In the genomic region with DNA sequence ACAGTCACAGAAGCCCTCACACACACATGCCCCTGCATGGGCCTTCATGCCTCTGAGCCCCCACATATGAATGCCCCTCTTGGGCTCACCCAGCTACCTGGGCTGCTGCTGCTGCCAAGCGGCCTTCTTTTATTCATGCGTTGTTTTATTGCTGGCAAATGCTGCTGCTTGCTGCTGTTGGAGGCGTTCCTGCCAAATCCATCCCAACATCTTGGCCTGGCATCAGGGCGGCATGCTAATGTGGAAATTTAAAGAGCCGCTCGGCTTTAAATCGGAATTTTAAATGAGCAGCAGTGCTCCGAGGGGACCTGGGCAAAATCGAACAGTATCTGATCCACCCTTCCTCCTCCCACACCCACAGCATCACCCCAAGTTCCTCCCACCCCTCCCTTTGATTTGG, we compare ENCODE assay signal across 23 cellular contexts. TPM values are rescaled to one million over a fixed set of nuclear protein-coding genes. Genes with fewer than 3 reads are reported as not detected.
"Had no signal": no experiment of that assay in that cellular context is flagged by ENCODE, and none has a peak within 500 bp of the region (broad histone marks: within the 10 kb centered on the region; RNA-seq: fewer than 3 reads in every experiment).

No MANE protein-coding gene starts in this region.

- H3K27ac Mint-ChIP-seq: activated B cell treated with CpG ODN at 0.5 μM for 24 hours; activated CD4-positive, alpha-beta T cell treated with anti-CD3 and anti-CD28 coated beads, Interleukin-2, amount 10 ng/mL, durations not matched to agents 24 days and 14 days; activated CD8-positive, alpha-beta memory T cell treated with anti-CD3 and anti-CD28 coated beads, Interleukin-2, amount 10 ng/mL, durations not matched to agents 7 days and 5 days; activated naive CD8-positive, alpha-beta T cell; activated T-cell treated with anti-CD3 and anti-CD28 coated beads, Interleukin-2, amount 50 U/mL, for 24 hours; activated T-helper 1 cell treated with anti-CD3 and anti-CD28 coated beads, Interleukin-12 subunit alpha, Interleukin-12 subunit beta, Interleukin-2, Interleukin-4 antibody, amounts not matched to agents 30 ng/mL and 10 ng/mL and 1 ng/mL, durations not matched to agents 14 hours and 24 hours and 36 hours; T-helper 1 cell treated with Interleukin-12 subunit alpha and Interleukin-12 subunit beta and Interleukin-4 antibody, amounts not matched to agents 30 μg/mL and 1 μg/mL, for 36 hours had no signal

- H3K27me3 Mint-ChIP-seq: activated B cell treated with CpG ODN at 0.5 μM for 24 hours; activated CD4-positive, alpha-beta T cell treated with anti-CD3 and anti-CD28 coated beads, Interleukin-2, amount 10 ng/mL, durations not matched to agents 24 days and 14 days; activated CD8-positive, alpha-beta memory T cell treated with anti-CD3 and anti-CD28 coated beads, Interleukin-2, amount 10 ng/mL, durations not matched to agents 7 days and 5 days; activated naive CD8-positive, alpha-beta T cell; central memory CD8-positive, alpha-beta T cell had no signal

- H3K4me3 Mint-ChIP-seq: activated B cell treated with CpG ODN at 0.5 μM for 24 hours; activated CD4-positive, alpha-beta T cell treated with anti-CD3 and anti-CD28 coated beads, Interleukin-2, amount 10 ng/mL, durations not matched to agents 24 days and 14 days; activated CD8-positive, alpha-beta memory T cell treated with anti-CD3 and anti-CD28 coated beads, Interleukin-2, amount 10 ng/mL, durations not matched to agents 7 days and 5 days; activated naive CD8-positive, alpha-beta T cell; activated T-cell treated with anti-CD3 and anti-CD28 coated beads, Interleukin-2, amount 50 U/mL, for 24 hours; activated T-helper 1 cell treated with anti-CD3 and anti-CD28 coated beads, Interleukin-12 subunit alpha, Interleukin-12 subunit beta, Interleukin-2, Interleukin-4 antibody, amounts not matched to agents 30 ng/mL and 10 ng/mL and 1 ng/mL, durations not matched to agents 14 hours and 24 hours and 36 hours; central memory CD8-positive, alpha-beta T cell; T-helper 1 cell treated with Interleukin-12 subunit alpha and Interleukin-12 subunit beta and Interleukin-4 antibody, amounts not matched to agents 30 μg/mL and 1 μg/mL, for 36 hours had no signal

- DNase-seq: activated B cell treated with CpG ODN at 0.5 μM for 24 hours; activated CD4-positive, alpha-beta T cell treated with anti-CD3 and anti-CD28 coated beads for 1 hour; activated CD4-positive, alpha-beta T cell treated with anti-CD3 and anti-CD28 coated beads, Interleukin-2, amount 10 ng/mL, durations not matched to agents 24 days and 14 days; activated CD4-positive, alpha-beta T cell treated with anti-CD3 and anti-CD28 coated beads, Interleukin-2, amount 50 U/mL, for 48 hours; activated CD8-positive, alpha-beta memory T cell treated with anti-CD3 and anti-CD28 coated beads, Interleukin-2, amount 10 ng/mL, durations not matched to agents 7 days and 5 days; activated effector memory CD4-positive, alpha-beta T cell treated with Interleukin-2 at 50 U/mL for 16 hours; activated naive CD4-positive, alpha-beta T cell; activated T-cell treated with anti-CD3 and anti-CD28 coated beads, Interleukin-2, amount 50 U/mL, for 24 hours; KBM-7; NCI-H1105 treated with DMSO at 0.1 percent for 48 hours; NCI-H146; NCI-H2029; NCI-H2107; NCI-H345; NCI-H510A treated with DMSO at 0.1 percent for 48 hours; NCI-H69; PC-3; SHP77 had no signal

- H3K4me1 Mint-ChIP-seq: activated B cell treated with CpG ODN at 0.5 μM for 24 hours; activated CD4-positive, alpha-beta T cell treated with anti-CD3 and anti-CD28 coated beads, Interleukin-2, amount 10 ng/mL, durations not matched to agents 24 days and 14 days; activated CD8-positive, alpha-beta memory T cell treated with anti-CD3 and anti-CD28 coated beads, Interleukin-2, amount 10 ng/mL, durations not matched to agents 7 days and 5 days; central memory CD8-positive, alpha-beta T cell had no signal

- ATAC-seq: activated CD8-positive, alpha-beta memory T cell treated with anti-CD3 and anti-CD28 coated beads, Interleukin-2, amount 10 ng/mL, durations not matched to agents 7 days and 5 days; PC-3 had no signal

RNA-seq across cellular contexts. Expression of gene NEUROD2, which starts 39.0 kb away (rescaled TPM):
- total RNA-seq: activated B cell treated with CpG ODN at 0.5 μM for 24 hours; activated CD4-positive, alpha-beta T cell treated with anti-CD3 and anti-CD28 coated beads, Interleukin-2, amount 10 ng/mL, durations not matched to agents 24 days and 14 days; activated CD8-positive, alpha-beta memory T cell treated with anti-CD3 and anti-CD28 coated beads, Interleukin-2, amount 10 ng/mL, durations not matched to agents 7 days and 5 days; activated T-helper 1 cell treated with anti-CD3 and anti-CD28 coated beads, Interleukin-12 subunit alpha, Interleukin-12 subunit beta, Interleukin-2, Interleukin-4 antibody, amounts not matched to agents 30 ng/mL and 10 ng/mL and 1 ng/mL, durations not matched to agents 14 hours and 24 hours and 36 hours; PC-3; SK-MEL-5 had no signal

RNA-seq across cellular contexts. Expression of gene PPP1R1B, which starts 58.0 kb away (rescaled TPM):
- total RNA-seq: activated B cell treated with CpG ODN at 0.5 μM for 24 hours; activated CD4-positive, alpha-beta T cell treated with anti-CD3 and anti-CD28 coated beads, Interleukin-2, amount 10 ng/mL, durations not matched to agents 24 days and 14 days; activated CD8-positive, alpha-beta memory T cell treated with anti-CD3 and anti-CD28 coated beads, Interleukin-2, amount 10 ng/mL, durations not matched to agents 7 days and 5 days; activated T-helper 1 cell treated with anti-CD3 and anti-CD28 coated beads, Interleukin-12 subunit alpha, Interleukin-12 subunit beta, Interleukin-2, Interleukin-4 antibody, amounts not matched to agents 30 ng/mL and 10 ng/mL and 1 ng/mL, durations not matched to agents 14 hours and 24 hours and 36 hours had no signal
